In genomic region chr2:236399409-236399808, GRCh38 we compare ENCODE assay signal across 22 cellular contexts.
"Had no signal": no experiment of that assay in that cellular context is flagged by ENCODE, and none has a peak within 500 bp of the region (broad histone marks: within the 10 kb centered on the region; RNA-seq: fewer than 3 reads in every experiment).

No MANE protein-coding gene starts in this region.

- H3K27ac Mint-ChIP-seq: dendritic cell treated with granulocyte-macrophage colony-stimulating factor and Interleukin-4, amounts not matched to agents 40 ng/mL and 50 ng/mL, for 4 days; endodermal cell had no signal

- H3K9me3 Mint-ChIP-seq: dendritic cell treated with granulocyte-macrophage colony-stimulating factor and Interleukin-4, amounts not matched to agents 40 ng/mL and 50 ng/mL, for 4 days; effector memory CD8-positive, alpha-beta T cell; endodermal cell had no signal

- H3K9me3 ChIP-seq: colonic mucosa, esophagus squamous epithelium, gastrocnemius medialis, gastroesophageal sphincter, heart left ventricle, heart right ventricle had no signal

- H3K4me3 ChIP-seq: colonic mucosa, dorsolateral prefrontal cortex, esophagus squamous epithelium, gastrocnemius medialis, gastroesophageal sphincter, heart left ventricle, heart right ventricle had no signal

- H3K27me3 ChIP-seq: colonic mucosa, dorsolateral prefrontal cortex, esophagus squamous epithelium, foreskin keratinocyte, gastrocnemius medialis, gastroesophageal sphincter had no signal

- H3K4me3 Mint-ChIP-seq: dendritic cell treated with granulocyte-macrophage colony-stimulating factor and Interleukin-4, amounts not matched to agents 40 ng/mL and 50 ng/mL, for 4 days; effector memory CD8-positive, alpha-beta T cell; endodermal cell had no signal

- DNase-seq: colonic mucosa; cortex of kidney; dermis blood vessel endothelial cell; dorsolateral prefrontal cortex; effector CD4-positive, alpha-beta T cell; effector CD8-positive, alpha-beta T cell; effector memory CD4-positive, alpha-beta T cell; effector memory CD8-positive, alpha-beta T cell; endodermal cell; erythroblast; esophagus squamous epithelium; foreskin fibroblast; foreskin keratinocyte; foreskin melanocyte; gastrocnemius medialis; glutamatergic neuron; head of caudate nucleus; heart left ventricle; heart right ventricle had no signal

- H3K27ac ChIP-seq: colonic mucosa, dorsolateral prefrontal cortex, epithelial cell of prostate, esophagus squamous epithelium, foreskin keratinocyte, gastrocnemius medialis, gastroesophageal sphincter, heart left ventricle, heart right ventricle had no signal

- H3K27me3 Mint-ChIP-seq: dendritic cell treated with granulocyte-macrophage colony-stimulating factor and Interleukin-4, amounts not matched to agents 40 ng/mL and 50 ng/mL, for 4 days had no signal

- H3K36me3 ChIP-seq: colonic mucosa, esophagus squamous epithelium, gastrocnemius medialis, gastroesophageal sphincter, heart left ventricle, heart right ventricle had no signal

- H3K4me1 ChIP-seq: colonic mucosa, esophagus squamous epithelium, foreskin keratinocyte, gastrocnemius medialis, gastroesophageal sphincter, heart left ventricle, heart right ventricle had no signal
